Comparison of ENCODE assay signal across 1 cellular context in genomic region chr14:95515080-95515489, GRCh38.
TF ChIP-seq lines count a peak whose summit lies in the region.

No MANE protein-coding gene starts in this region.

TF ChIP-seq in HepG2, 621 proteins besides CTCF, POLR2A, EP300 and RAD21 (continued from another document and continues in another):
- no peak for TF ChIP-seq ARID5B (CRISPR knock-in tag; IDR thresholded peaks at IDR 0.05)
- TF ChIP-seq KDM4B (CRISPR knock-in tag; IDR thresholded peaks at IDR 0.05): no peak
- peak; percentile 10 for TF ChIP-seq ZEB1 (IDR thresholded peaks at IDR 0.05; ENCODE audit: insufficient replicate concordance, low read depth)
- TF ChIP-seq TCF7 (IDR thresholded peaks at IDR 0.05; ENCODE audit: low read depth): no peak
- TF ChIP-seq ZNF563 (CRISPR knock-in tag; IDR thresholded peaks at IDR 0.05): 0 out of 2 replicates have a peak, but pooled peaks have one; percentile 38
- TF ChIP-seq ZNF460 (CRISPR knock-in tag; IDR thresholded peaks at IDR 0.05; ENCODE audit: borderline replicate concordance): no peak
- TF ChIP-seq U2AF1 (optimal IDR thresholded peaks at IDR 0.05; ENCODE audit: low read depth, low read length): no peak
- TF ChIP-seq ASH2L (IDR thresholded peaks at IDR 0.05; ENCODE audit: insufficient read length, low read depth, low read length): no peak
- no peak for TF ChIP-seq HNF4G (IDR thresholded peaks at IDR 0.05; ENCODE audit: borderline replicate concordance, low read depth, low read length)
- TF ChIP-seq HNF4G (CRISPR knock-in tag; IDR thresholded peaks at IDR 0.05; ENCODE audit: borderline replicate concordance, low read depth): no peak
- TF ChIP-seq ZNF317 (CRISPR knock-in tag; IDR thresholded peaks at IDR 0.05): no peak
- TF ChIP-seq, protein P1, sequence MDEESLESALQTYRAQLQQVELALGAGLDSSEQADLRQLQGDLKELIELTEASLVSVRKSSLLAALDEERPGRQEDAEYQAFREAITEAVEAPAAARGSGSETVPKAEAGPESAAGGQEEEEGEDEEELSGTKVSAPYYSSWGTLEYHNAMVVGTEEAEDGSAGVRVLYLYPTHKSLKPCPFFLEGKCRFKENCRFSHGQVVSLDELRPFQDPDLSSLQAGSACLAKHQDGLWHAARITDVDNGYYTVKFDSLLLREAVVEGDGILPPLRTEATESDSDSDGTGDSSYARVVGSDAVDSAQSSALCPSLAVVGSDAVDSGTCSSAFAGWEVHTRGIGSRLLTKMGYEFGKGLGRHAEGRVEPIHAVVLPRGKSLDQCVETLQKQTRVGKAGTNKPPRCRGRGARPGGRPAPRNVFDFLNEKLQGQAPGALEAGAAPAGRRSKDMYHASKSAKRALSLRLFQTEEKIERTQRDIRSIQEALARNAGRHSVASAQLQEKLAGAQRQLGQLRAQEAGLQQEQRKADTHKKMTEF (CRISPR knock-in tag; IDR thresholded peaks at IDR 0.05): no peak
- no peak for TF ChIP-seq SNAI1 (CRISPR knock-in tag; IDR thresholded peaks at IDR 0.05; ENCODE audit: borderline replicate concordance)
- no peak for TF ChIP-seq ZBTB21 (CRISPR knock-in tag; IDR thresholded peaks at IDR 0.05)
- TF ChIP-seq, protein P2, sequence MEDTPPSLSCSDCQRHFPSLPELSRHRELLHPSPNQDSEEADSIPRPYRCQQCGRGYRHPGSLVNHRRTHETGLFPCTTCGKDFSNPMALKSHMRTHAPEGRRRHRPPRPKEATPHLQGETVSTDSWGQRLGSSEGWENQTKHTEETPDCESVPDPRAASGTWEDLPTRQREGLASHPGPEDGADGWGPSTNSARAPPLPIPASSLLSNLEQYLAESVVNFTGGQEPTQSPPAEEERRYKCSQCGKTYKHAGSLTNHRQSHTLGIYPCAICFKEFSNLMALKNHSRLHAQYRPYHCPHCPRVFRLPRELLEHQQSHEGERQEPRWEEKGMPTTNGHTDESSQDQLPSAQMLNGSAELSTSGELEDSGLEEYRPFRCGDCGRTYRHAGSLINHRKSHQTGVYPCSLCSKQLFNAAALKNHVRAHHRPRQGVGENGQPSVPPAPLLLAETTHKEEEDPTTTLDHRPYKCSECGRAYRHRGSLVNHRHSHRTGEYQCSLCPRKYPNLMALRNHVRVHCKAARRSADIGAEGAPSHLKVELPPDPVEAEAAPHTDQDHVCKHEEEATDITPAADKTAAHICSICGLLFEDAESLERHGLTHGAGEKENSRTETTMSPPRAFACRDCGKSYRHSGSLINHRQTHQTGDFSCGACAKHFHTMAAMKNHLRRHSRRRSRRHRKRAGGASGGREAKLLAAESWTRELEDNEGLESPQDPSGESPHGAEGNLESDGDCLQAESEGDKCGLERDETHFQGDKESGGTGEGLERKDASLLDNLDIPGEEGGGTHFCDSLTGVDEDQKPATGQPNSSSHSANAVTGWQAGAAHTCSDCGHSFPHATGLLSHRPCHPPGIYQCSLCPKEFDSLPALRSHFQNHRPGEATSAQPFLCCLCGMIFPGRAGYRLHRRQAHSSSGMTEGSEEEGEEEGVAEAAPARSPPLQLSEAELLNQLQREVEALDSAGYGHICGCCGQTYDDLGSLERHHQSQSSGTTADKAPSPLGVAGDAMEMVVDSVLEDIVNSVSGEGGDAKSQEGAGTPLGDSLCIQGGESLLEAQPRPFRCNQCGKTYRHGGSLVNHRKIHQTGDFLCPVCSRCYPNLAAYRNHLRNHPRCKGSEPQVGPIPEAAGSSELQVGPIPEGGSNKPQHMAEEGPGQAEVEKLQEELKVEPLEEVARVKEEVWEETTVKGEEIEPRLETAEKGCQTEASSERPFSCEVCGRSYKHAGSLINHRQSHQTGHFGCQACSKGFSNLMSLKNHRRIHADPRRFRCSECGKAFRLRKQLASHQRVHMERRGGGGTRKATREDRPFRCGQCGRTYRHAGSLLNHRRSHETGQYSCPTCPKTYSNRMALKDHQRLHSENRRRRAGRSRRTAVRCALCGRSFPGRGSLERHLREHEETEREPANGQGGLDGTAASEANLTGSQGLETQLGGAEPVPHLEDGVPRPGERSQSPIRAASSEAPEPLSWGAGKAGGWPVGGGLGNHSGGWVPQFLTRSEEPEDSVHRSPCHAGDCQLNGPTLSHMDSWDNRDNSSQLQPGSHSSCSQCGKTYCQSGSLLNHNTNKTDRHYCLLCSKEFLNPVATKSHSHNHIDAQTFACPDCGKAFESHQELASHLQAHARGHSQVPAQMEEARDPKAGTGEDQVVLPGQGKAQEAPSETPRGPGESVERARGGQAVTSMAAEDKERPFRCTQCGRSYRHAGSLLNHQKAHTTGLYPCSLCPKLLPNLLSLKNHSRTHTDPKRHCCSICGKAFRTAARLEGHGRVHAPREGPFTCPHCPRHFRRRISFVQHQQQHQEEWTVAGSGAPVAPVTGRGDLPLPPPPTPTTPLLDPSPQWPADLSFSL (CRISPR knock-in tag; IDR thresholded peaks at IDR 0.05): no peak
- no peak for TF ChIP-seq HIVEP1 (CRISPR knock-in tag; IDR thresholded peaks at IDR 0.05)
- TF ChIP-seq ZNF567 (CRISPR knock-in tag; IDR thresholded peaks at IDR 0.05; ENCODE audit: borderline replicate concordance): no peak
- no peak for TF ChIP-seq CREB1 (IDR thresholded peaks at IDR 0.05)
- no peak for TF ChIP-seq CREB1 (CRISPR knock-in tag; IDR thresholded peaks at IDR 0.05)
- TF ChIP-seq, protein P3, sequence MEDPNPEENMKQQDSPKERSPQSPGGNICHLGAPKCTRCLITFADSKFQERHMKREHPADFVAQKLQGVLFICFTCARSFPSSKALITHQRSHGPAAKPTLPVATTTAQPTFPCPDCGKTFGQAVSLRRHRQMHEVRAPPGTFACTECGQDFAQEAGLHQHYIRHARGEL (CRISPR knock-in tag; IDR thresholded peaks at IDR 0.05): 0 out of 2 replicates have a peak, but pooled peaks have one; percentile 62
- no peak for TF ChIP-seq SMC3 (IDR thresholded peaks at IDR 0.05; ENCODE audit: low read length)
- TF ChIP-seq NRL (CRISPR knock-in tag; IDR thresholded peaks at IDR 0.05; ENCODE audit: borderline replicate concordance): 0 out of 2 replicates have a peak, but pooled peaks have one; percentile 30
- no peak for TF ChIP-seq ZNF234 (CRISPR knock-in tag; conservative IDR thresholded peaks at IDR 0.05)
- no peak for TF ChIP-seq ZNF704 (CRISPR knock-in tag; IDR thresholded peaks at IDR 0.05; ENCODE audit: borderline replicate concordance)
- TF ChIP-seq SALL1 (CRISPR knock-in tag; IDR thresholded peaks at IDR 0.05): peak; percentile 17; the same call in 1 of the 2 replicates
- TF ChIP-seq ZNF790 (CRISPR knock-in tag; IDR thresholded peaks at IDR 0.05; ENCODE audit: borderline replicate concordance): 0 out of 2 replicates have a peak, but pooled peaks have one; percentile 44
- TF ChIP-seq, protein P4, sequence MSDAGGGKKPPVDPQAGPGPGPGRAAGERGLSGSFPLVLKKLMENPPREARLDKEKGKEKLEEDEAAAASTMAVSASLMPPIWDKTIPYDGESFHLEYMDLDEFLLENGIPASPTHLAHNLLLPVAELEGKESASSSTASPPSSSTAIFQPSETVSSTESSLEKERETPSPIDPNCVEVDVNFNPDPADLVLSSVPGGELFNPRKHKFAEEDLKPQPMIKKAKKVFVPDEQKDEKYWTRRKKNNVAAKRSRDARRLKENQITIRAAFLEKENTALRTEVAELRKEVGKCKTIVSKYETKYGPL (CRISPR knock-in tag; IDR thresholded peaks at IDR 0.05): no peak
- no peak for TF ChIP-seq SRF (IDR thresholded peaks at IDR 0.05; ENCODE audit: low read depth, low read length)
- TF ChIP-seq ZNF510 (CRISPR knock-in tag; IDR thresholded peaks at IDR 0.05; ENCODE audit: low read depth): no peak
- TF ChIP-seq FOXP4 (CRISPR knock-in tag; IDR thresholded peaks at IDR 0.05): no peak
- TF ChIP-seq ZHX1 (CRISPR knock-in tag; IDR thresholded peaks at IDR 0.05; ENCODE audit: low read depth): no peak
- TF ChIP-seq ZNF557 (CRISPR knock-in tag; IDR thresholded peaks at IDR 0.05): no peak
- no peak for TF ChIP-seq FOXP1 (IDR thresholded peaks at IDR 0.05)
- TF ChIP-seq FOXP1 (CRISPR knock-in tag; IDR thresholded peaks at IDR 0.05): no peak
- TF ChIP-seq TEAD3 (CRISPR knock-in tag; optimal IDR thresholded peaks at IDR 0.05; ENCODE audit: borderline replicate concordance): peak; percentile 38
- no peak for TF ChIP-seq TBX3 (IDR thresholded peaks at IDR 0.05; ENCODE audit: borderline replicate concordance)
- 0 out of 2 replicates have a peak, but pooled peaks have one; percentile 16 for TF ChIP-seq ZNF605 (CRISPR knock-in tag; IDR thresholded peaks at IDR 0.05)
- no peak for TF ChIP-seq ZSCAN29 (CRISPR knock-in tag; conservative IDR thresholded peaks at IDR 0.05)
- TF ChIP-seq TEAD2 (CRISPR knock-in tag; IDR thresholded peaks at IDR 0.05): no peak
- no peak for TF ChIP-seq SRY (CRISPR knock-in tag; IDR thresholded peaks at IDR 0.05)
- TF ChIP-seq RXRA (CRISPR knock-in tag; IDR thresholded peaks at IDR 0.05): no peak
- TF ChIP-seq RXRB (CRISPR knock-in tag; IDR thresholded peaks at IDR 0.05; ENCODE audit: borderline replicate concordance): no peak
- no peak for TF ChIP-seq EZH2 (conservative IDR thresholded peaks at IDR 0.05; ENCODE audit: low read depth, low read length)
- TF ChIP-seq SAP130 (CRISPR knock-in tag; IDR thresholded peaks at IDR 0.05; ENCODE audit: low read depth): 0 out of 2 replicates have a peak, but pooled peaks have one; percentile 17
- TF ChIP-seq PAF1 (CRISPR knock-in tag; IDR thresholded peaks at IDR 0.05): no peak
- TF ChIP-seq MZF1 (CRISPR knock-in tag; IDR thresholded peaks at IDR 0.05; ENCODE audit: borderline replicate concordance): no peak
- peak; percentile 41; the same call in 1 of the 2 replicates for TF ChIP-seq ZNF891 (CRISPR knock-in tag; IDR thresholded peaks at IDR 0.05)
